In genomic region chr10:121078672-121079102, GRCh38 we compare ENCODE assay signal across 17 cellular contexts.
DNase-seq lines count a peak whose midpoint lies in the region; TF ChIP-seq lines count a peak whose summit lies in the region.
"Had no signal": no experiment of that assay in that cellular context is flagged by ENCODE, and none has a peak within 500 bp of the region (broad histone marks: within the 10 kb centered on the region; RNA-seq: fewer than 3 reads in every experiment).

No MANE protein-coding gene starts in this region.

- no CpG with 5 or more reads among the region's 8 CpGs for WGBS in mesendoderm (ENCODE audit: extremely low coverage, insufficient coverage, low lambda C conversion rate)
- 52% methylated on average over 8 of the region's 8 CpGs for WGBS in suprapubic skin

- CTCF ChIA-PET in CD4-positive, alpha-beta memory T cell (lab: Charles Lee; ENCODE audit: partially characterized antibody): no interaction called here
- CTCF ChIA-PET in activated CD4-positive, alpha-beta T cell treated with anti-CD3 and anti-CD28 coated beads, Interleukin-2, amount 10 ng/mL, durations not matched to agents 7 days and 5 days (lab: Charles Lee): no interaction called here

- TF ChIP-seq EP300 in suprapubic skin (IDR thresholded peaks at IDR 0.05): no peak

- H3K9me3 ChIP-seq in colonic mucosa (no peaks in the 10 kb centered on the region), suprapubic skin (no peaks in the 10 kb centered on the region)
- H3K9me3 ChIP-seq in CD4-positive, alpha-beta memory T cell (ENCODE audit: control insufficient read depth in 1 of 2, low read length in 2 of 2): no peaks in the 10 kb centered on the region
- H3K9me3 ChIP-seq: BLaER1, heart right ventricle, left ventricle myocardium inferior, SK-N-SH had no signal

- H3K27me3 ChIP-seq in colonic mucosa: no peaks in the 10 kb centered on the region
- no peaks in the 10 kb centered on the region for H3K27me3 ChIP-seq in mesendoderm (ENCODE audit: insufficient read depth, low read length, poor library complexity)
- H3K27me3 ChIP-seq in suprapubic skin: no peaks in the 10 kb centered on the region
- H3K27me3 ChIP-seq in CD4-positive, alpha-beta memory T cell (ENCODE audit: insufficient read depth, low read length): no peaks in the 10 kb centered on the region
- H3K27me3 ChIP-seq: BLaER1 had no signal

- H3K9me3 Mint-ChIP-seq in CD4-positive, alpha-beta memory T cell: peaks cover 0 to 4% (median 1%) of the 10 kb centered on the region in 8 donors
- H3K9me3 Mint-ChIP-seq in activated CD4-positive, alpha-beta T cell treated with anti-CD3 and anti-CD28 coated beads, Interleukin-2, amount 10 ng/mL, durations not matched to agents 7 days and 5 days: no peaks in the 10 kb centered on the region
- H3K9me3 Mint-ChIP-seq: activated CD4-positive, alpha-beta memory T cell treated with anti-CD3 and anti-CD28 coated beads, Interleukin-2, amount 10 ng/mL, durations not matched to agents 7 days and 5 days; activated T-helper 2 cell treated with anti-CD3 and anti-CD28 coated beads, Interferon-gamma antibody, Interleukin-2, Interleukin-4, amounts not matched to agents 10 μg/mL and 5 μg/mL and 100 μg/mL, durations not matched to agents 14 hours and 24 hours and 36 hours; stimulated activated naive B cell treated with anti-CD40 and anti-IgM and Interleukin-4, amounts not matched to agents 10 μg/mL and 1 μg/mL and 100 μg/mL, for 72 hours had no signal

- intact Hi-C loops in colonic mucosa (cut with DNase I): loop anchor here (10.0 kb wide), 1 partner anchor 526 kb away; no protein-coding TSS in a partner anchor
- intact Hi-C loops in CD4-positive, alpha-beta memory T cell (cut with micrococcal nuclease): no loop called here

- no peak overlapping the region for H4K5ac ChIP-seq in mesendoderm (ENCODE audit: low read length)

- no peak overlapping the region for H2AK5ac ChIP-seq in mesendoderm (ENCODE audit: low read length)

- TF ChIP-seq CTCF in colonic mucosa (IDR thresholded peaks at IDR 0.05): no peak
- TF ChIP-seq CTCF in suprapubic skin (IDR thresholded peaks at IDR 0.05): no peak

- H3K79me1 ChIP-seq in mesendoderm (ENCODE audit: low read length): no peaks in the 10 kb centered on the region

- H3K79me2 ChIP-seq in mesendoderm (ENCODE audit: control insufficient read depth, insufficient read depth, low read length): no peaks in the 10 kb centered on the region

- H3K4me1 ChIP-seq in colonic mucosa (no peaks in the 10 kb centered on the region), mesendoderm (ENCODE audit: control insufficient read depth, low read depth, low read length) (no peaks in the 10 kb centered on the region), suprapubic skin (peaks cover 34% of the 10 kb centered on the region)
- no peaks in the 10 kb centered on the region for H3K4me1 ChIP-seq in CD4-positive, alpha-beta memory T cell (ENCODE audit: insufficient read depth, low read length)
- H3K4me1 ChIP-seq: BLaER1 had no signal

- H3K4me1 Mint-ChIP-seq in CD4-positive, alpha-beta memory T cell: no peaks in the 10 kb centered on the region
- no peaks in the 10 kb centered on the region for H3K4me1 Mint-ChIP-seq in activated CD4-positive, alpha-beta T cell treated with anti-CD3 and anti-CD28 coated beads, Interleukin-2, amount 10 ng/mL, durations not matched to agents 7 days and 5 days
- H3K4me1 Mint-ChIP-seq: activated CD4-positive, alpha-beta memory T cell treated with anti-CD3 and anti-CD28 coated beads, Interleukin-2, amount 10 ng/mL, durations not matched to agents 7 days and 5 days; stimulated activated naive B cell treated with anti-CD40 and anti-IgM and Interleukin-4, amounts not matched to agents 10 μg/mL and 1 μg/mL and 100 μg/mL, for 72 hours had no signal

- no peak overlapping the region for H3K27ac ChIP-seq in colonic mucosa
- H3K27ac ChIP-seq in mesendoderm (ENCODE audit: low read depth, low read length): no peak overlapping the region
- peak overlapping the region; percentile 36 for H3K27ac ChIP-seq in suprapubic skin
- H3K27ac ChIP-seq in CD4-positive, alpha-beta memory T cell (ENCODE audit: low read depth, low read length): no peak overlapping the region
- H3K27ac ChIP-seq: BLaER1, heart right ventricle, left ventricle myocardium inferior had no signal

- no peak overlapping the region for H3K56ac ChIP-seq in mesendoderm (ENCODE audit: low read length)

- DNase-seq in M059J (ENCODE audit: low read depth) (peak; percentile 75), colonic mucosa (peak; percentile 54), mesendoderm (peak; percentile 74), suprapubic skin (ENCODE audit: low spot score in 2 of 2) (peak in 1 of 2 donors; percentile 74), activated gamma-delta T cell treated with Interleukin-2 at 50 U/mL for 16 hours (no peak), hypothalamus (lab: John Stamatoyannopoulos, UW) (no peak)
- no peak for DNase-seq in CD4-positive, alpha-beta memory T cell
- no peak for DNase-seq in activated CD4-positive, alpha-beta T cell treated with anti-CD3 and anti-CD28 coated beads, Interleukin-2, amount 10 ng/mL, durations not matched to agents 7 days and 5 days
- DNase-seq: activated CD4-positive, alpha-beta memory T cell treated with anti-CD3 and anti-CD28 coated beads, Interleukin-2, amount 10 ng/mL, durations not matched to agents 7 days and 5 days; erythroblast; heart right ventricle; left ventricle myocardium inferior; nephron progenitor cell; SK-N-SH; stimulated activated naive B cell treated with anti-CD40 and anti-IgM and Interleukin-4, amounts not matched to agents 10 μg/mL and 1 μg/mL and 100 μg/mL, for 72 hours had no signal

- no peak overlapping the region for H3K4ac ChIP-seq in mesendoderm (ENCODE audit: low read depth, low read length)

- no peak overlapping the region for H2BK120ac ChIP-seq in mesendoderm (ENCODE audit: low read depth, low read length)

- H3K4me2 ChIP-seq in mesendoderm (ENCODE audit: low read length): no peak overlapping the region
- H3K4me2 ChIP-seq: BLaER1, SK-N-SH had no signal

- H3K4me3 ChIP-seq in colonic mucosa: no peak overlapping the region
- no peak overlapping the region for H3K4me3 ChIP-seq in mesendoderm (ENCODE audit: low read length)
- H3K4me3 ChIP-seq in suprapubic skin: no peak overlapping the region
- H3K4me3 ChIP-seq in CD4-positive, alpha-beta memory T cell (ENCODE audit: low read length in 2 of 2): no peak overlapping the region
- H3K4me3 ChIP-seq: BLaER1, heart right ventricle, left ventricle myocardium inferior had no signal

- no peak overlapping the region for H3K18ac ChIP-seq in mesendoderm (ENCODE audit: low read length)

- no peak overlapping the region for H2BK15ac ChIP-seq in mesendoderm (replicated peaks; ENCODE audit: low read depth)

- H3K36me3 Mint-ChIP-seq in CD4-positive, alpha-beta memory T cell: no peaks in the 10 kb centered on the region
- H3K36me3 Mint-ChIP-seq in activated CD4-positive, alpha-beta T cell treated with anti-CD3 and anti-CD28 coated beads, Interleukin-2, amount 10 ng/mL, durations not matched to agents 7 days and 5 days (ENCODE audit: low read depth): no peaks in the 10 kb centered on the region
- H3K36me3 Mint-ChIP-seq: stimulated activated naive B cell treated with anti-CD40 and anti-IgM and Interleukin-4, amounts not matched to agents 10 μg/mL and 1 μg/mL and 100 μg/mL, for 72 hours had no signal

- peaks cover 1 to 4% of the 10 kb centered on the region in 2 donors for H3K27me3 Mint-ChIP-seq in CD4-positive, alpha-beta memory T cell
- H3K27me3 Mint-ChIP-seq in activated CD4-positive, alpha-beta T cell treated with anti-CD3 and anti-CD28 coated beads, Interleukin-2, amount 10 ng/mL, durations not matched to agents 7 days and 5 days: no peaks in the 10 kb centered on the region
- H3K27me3 Mint-ChIP-seq: activated CD4-positive, alpha-beta memory T cell treated with anti-CD3 and anti-CD28 coated beads, Interleukin-2, amount 10 ng/mL, durations not matched to agents 7 days and 5 days had no signal

- POLR2A ChIA-PET in CD4-positive, alpha-beta memory T cell (lab: Charles Lee; ENCODE audit: partially characterized antibody): no interaction called here
- POLR2A ChIA-PET in activated CD4-positive, alpha-beta T cell treated with anti-CD3 and anti-CD28 coated beads, Interleukin-2, amount 10 ng/mL, durations not matched to agents 7 days and 5 days (lab: Charles Lee): no interaction called here

- H3K4me3 Mint-ChIP-seq in CD4-positive, alpha-beta memory T cell: no peak overlapping the region
- H3K4me3 Mint-ChIP-seq in activated CD4-positive, alpha-beta T cell treated with anti-CD3 and anti-CD28 coated beads, Interleukin-2, amount 10 ng/mL, durations not matched to agents 7 days and 5 days: no peak overlapping the region
- H3K4me3 Mint-ChIP-seq: activated CD4-positive, alpha-beta memory T cell treated with anti-CD3 and anti-CD28 coated beads, Interleukin-2, amount 10 ng/mL, durations not matched to agents 7 days and 5 days; nephron progenitor cell; stimulated activated naive B cell treated with anti-CD40 and anti-IgM and Interleukin-4, amounts not matched to agents 10 μg/mL and 1 μg/mL and 100 μg/mL, for 72 hours had no signal

- TF ChIP-seq POLR2A in suprapubic skin (IDR thresholded peaks at IDR 0.05): no peak

- no peaks in the 10 kb centered on the region for H3K36me3 ChIP-seq in colonic mucosa
- no peaks in the 10 kb centered on the region for H3K36me3 ChIP-seq in mesendoderm (ENCODE audit: control insufficient read depth, insufficient read depth, low read length)
- H3K36me3 ChIP-seq in suprapubic skin: no peaks in the 10 kb centered on the region
- no peaks in the 10 kb centered on the region for H3K36me3 ChIP-seq in CD4-positive, alpha-beta memory T cell (ENCODE audit: insufficient read depth, low read length)
- H3K36me3 ChIP-seq: BLaER1, heart right ventricle, left ventricle myocardium inferior had no signal

- peak overlapping the region in 1 of 2 donors; percentile 15 for H3K9ac ChIP-seq in colonic mucosa (ENCODE audit: low read depth in 2 of 2, low read length in 2 of 2)
- no peak overlapping the region for H3K9ac ChIP-seq in mesendoderm (ENCODE audit: low read length)
- H3K9ac ChIP-seq: BLaER1, SK-N-SH had no signal

- H3K23ac ChIP-seq in mesendoderm (ENCODE audit: low read length): no peak overlapping the region

- peak overlapping the region in 1 of 7 donors; percentile 37 for H3K27ac Mint-ChIP-seq in CD4-positive, alpha-beta memory T cell
- H3K27ac Mint-ChIP-seq in activated CD4-positive, alpha-beta T cell treated with anti-CD3 and anti-CD28 coated beads, Interleukin-2, amount 10 ng/mL, durations not matched to agents 7 days and 5 days: no peak overlapping the region
- H3K27ac Mint-ChIP-seq: activated CD4-positive, alpha-beta memory T cell treated with anti-CD3 and anti-CD28 coated beads, Interleukin-2, amount 10 ng/mL, durations not matched to agents 7 days and 5 days; activated T-helper 2 cell treated with anti-CD3 and anti-CD28 coated beads, Interferon-gamma antibody, Interleukin-2, Interleukin-4, amounts not matched to agents 10 μg/mL and 5 μg/mL and 100 μg/mL, durations not matched to agents 14 hours and 24 hours and 36 hours; nephron progenitor cell; stimulated activated naive B cell treated with anti-CD40 and anti-IgM and Interleukin-4, amounts not matched to agents 10 μg/mL and 1 μg/mL and 100 μg/mL, for 72 hours had no signal

- H2BK5ac ChIP-seq in mesendoderm (ENCODE audit: low read length): no peak overlapping the region

- no peak overlapping the region for H4K8ac ChIP-seq in mesendoderm (ENCODE audit: low read depth, low read length)

Comparison
In these comparisons a context has a peak if more than half of its experiments do, and no peak if none do; other contexts are left out.
1. DNase-seq: peak in M059J (single experiment), colonic mucosa (single experiment) and mesendoderm (single experiment); none in activated gamma-delta T cell treated with Interleukin-2 at 50 U/mL for 16 hours (single experiment), hypothalamus (0 of 51), CD4-positive, alpha-beta memory T cell (0 of 5) and activated CD4-positive, alpha-beta T cell treated with anti-CD3 and anti-CD28 coated beads, Interleukin-2, amount 10 ng/mL, durations not matched to agents 7 days and 5 days (single experiment).